Comparison of ENCODE assay signal across 10 cellular contexts in genomic region chr6:112037783-112038216, GRCh38. TPM values are rescaled to one million over a fixed set of nuclear protein-coding genes. Genes with fewer than 3 reads are reported as not detected.
DNase-seq lines count a peak whose midpoint lies in the region; ATAC-seq, FAIRE-seq and TF ChIP-seq lines count a peak whose summit lies in the region.
"Had no signal": no experiment of that assay in that cellular context is flagged by ENCODE, and none has a peak within 500 bp of the region (broad histone marks: within the 10 kb centered on the region; RNA-seq: fewer than 3 reads in every experiment).

No MANE protein-coding gene starts in this region.

- H3K4me1 ChIP-seq in astrocyte (ENCODE audit: insufficient read depth, low read length): peaks cover 31% of the 10 kb centered on the region
- H3K4me1 ChIP-seq in testis: no peaks in the 10 kb centered on the region

- ATAC-seq in activated CD4-positive, alpha-beta T cell treated with anti-CD3 and anti-CD28 coated beads for 36 hours: peak; percentile 6
- no peak for ATAC-seq in HG03159 (IDR thresholded peaks at IDR 0.05; ENCODE audit: unreplicated experiment)
- ATAC-seq in GM21723 (IDR thresholded peaks at IDR 0.05; ENCODE audit: unreplicated experiment): no peak
- no peak for ATAC-seq in GM21447 (IDR thresholded peaks at IDR 0.05; ENCODE audit: unreplicated experiment)

- no peaks in the 10 kb centered on the region for H3K9me3 Mint-ChIP-seq in activated CD4-positive, alpha-beta T cell treated with anti-CD3 and anti-CD28 coated beads for 36 hours (ENCODE audit: low read depth)
- no peaks in the 10 kb centered on the region for H3K9me3 Mint-ChIP-seq in astrocyte (ENCODE audit: unreplicated experiment)
- H3K9me3 Mint-ChIP-seq: nephron progenitor cell had no signal

- no peak for TF ChIP-seq POLR2A in testis (IDR thresholded peaks at IDR 0.05)

- peak overlapping the region; percentile 94 for H3K27ac ChIP-seq in astrocyte (ENCODE audit: low read depth, low read length)
- H3K27ac ChIP-seq in testis: no peak overlapping the region

- H3K4me3 ChIP-seq in astrocyte (ENCODE audit: insufficient read depth, low read depth, low read length) (peak overlapping the region; percentile 42), testis (no peak overlapping the region)

- intact Hi-C loops in activated CD4-positive, alpha-beta T cell treated with anti-CD3 and anti-CD28 coated beads for 36 hours (cut with DNase I, micrococcal nuclease): loop anchor here (1.0 to 10.0 kb wide), 2 partner anchors 200 to 883 kb away; no protein-coding TSS in a partner anchor
- intact Hi-C loops in testis (cut with DNase I; ENCODE audit: low total_unique reads): no loop called here

- H3K36me3 Mint-ChIP-seq in activated CD4-positive, alpha-beta T cell treated with anti-CD3 and anti-CD28 coated beads for 36 hours (ENCODE audit: low read depth): no peaks in the 10 kb centered on the region
- H3K36me3 Mint-ChIP-seq in astrocyte (ENCODE audit: low read depth, unreplicated experiment): no peaks in the 10 kb centered on the region

- H3K27me3 ChIP-seq in astrocyte (ENCODE audit: insufficient read depth, low read length): no peaks in the 10 kb centered on the region
- H3K27me3 ChIP-seq in testis: no peaks in the 10 kb centered on the region

- TF ChIP-seq CTCF in astrocyte (IDR thresholded peaks at IDR 0.05; ENCODE audit: insufficient read depth, low read depth, low read length) (no peak), testis (IDR thresholded peaks at IDR 0.05) (no peak)

- peak overlapping the region; percentile 84 for H3K9ac ChIP-seq in astrocyte (ENCODE audit: low read length)

- H3K4me1 Mint-ChIP-seq in activated CD4-positive, alpha-beta T cell treated with anti-CD3 and anti-CD28 coated beads for 36 hours: peaks cover 83% of the 10 kb centered on the region
- H3K4me1 Mint-ChIP-seq in astrocyte (ENCODE audit: low read depth, unreplicated experiment): peaks cover 27% of the 10 kb centered on the region

- H3K27ac Mint-ChIP-seq in activated CD4-positive, alpha-beta T cell treated with anti-CD3 and anti-CD28 coated beads for 36 hours: no peak overlapping the region
- peak overlapping the region; percentile 21 for H3K27ac Mint-ChIP-seq in astrocyte (ENCODE audit: unreplicated experiment)
- H3K27ac Mint-ChIP-seq: nephron progenitor cell had no signal

- no peak overlapping the region for H3K4me3 Mint-ChIP-seq in activated CD4-positive, alpha-beta T cell treated with anti-CD3 and anti-CD28 coated beads for 36 hours
- H3K4me3 Mint-ChIP-seq in astrocyte (ENCODE audit: unreplicated experiment): no peak overlapping the region
- H3K4me3 Mint-ChIP-seq: nephron progenitor cell had no signal

- peak overlapping the region; percentile 77 for H2AFZ ChIP-seq in astrocyte (ENCODE audit: low read depth, low read length)

- peak; percentile 49 for DNase-seq in activated CD4-positive, alpha-beta T cell treated with anti-CD3 and anti-CD28 coated beads for 36 hours
- DNase-seq in activated CD4-positive, alpha-beta T cell treated with anti-CD3 and anti-CD28 coated beads for 4 hours: no peak
- DNase-seq in astrocyte (ENCODE audit: low read depth) (peak; percentile 97), islet precursor cell (peak; percentile 94), testis (peak; percentile 34)
- DNase-seq: nephron progenitor cell had no signal

- CTCF ChIA-PET in activated CD4-positive, alpha-beta T cell treated with anti-CD3 and anti-CD28 coated beads for 36 hours (lab: Charles Lee): interaction anchor here (0.7 to 6.8 kb wide), 5 partner anchors 10 to 328 kb away, joined by 3 to 61 read pairs (median 4); no protein-coding TSS in a partner anchor

- 31 to 71% methylated on average over 6 to 8 of the region's 8 CpGs for WGBS in testis, 2 donors

- POLR2A ChIA-PET in activated CD4-positive, alpha-beta T cell treated with anti-CD3 and anti-CD28 coated beads for 36 hours (lab: Charles Lee): interaction anchor here (1.1 kb wide), 1 partner anchor 45 kb away, joined by 6 read pairs; no protein-coding TSS in a partner anchor

- H4K20me1 ChIP-seq in astrocyte (ENCODE audit: insufficient read depth, low read length): no peaks in the 10 kb centered on the region

- no peaks in the 10 kb centered on the region for H3K27me3 Mint-ChIP-seq in activated CD4-positive, alpha-beta T cell treated with anti-CD3 and anti-CD28 coated beads for 36 hours
- H3K27me3 Mint-ChIP-seq in astrocyte (ENCODE audit: low read depth, unreplicated experiment): peaks cover 4% of the 10 kb centered on the region

- FAIRE-seq in astrocyte (lab: Jason Lieb, UNC): peak; percentile 90
- FAIRE-seq: A204.1 had no signal

- H3K9me3 ChIP-seq in astrocyte (ENCODE audit: insufficient read depth, low read depth, low read length) (no peaks in the 10 kb centered on the region), testis (no peaks in the 10 kb centered on the region)

- no peaks in the 10 kb centered on the region for H3K79me2 ChIP-seq in astrocyte (ENCODE audit: insufficient read depth, low read length)

- H3K36me3 ChIP-seq in astrocyte (ENCODE audit: insufficient read depth, low read length) (no peaks in the 10 kb centered on the region), testis (ENCODE audit: low read depth, missing control alignments) (no peaks in the 10 kb centered on the region)

- peak overlapping the region; percentile 81 for H3K4me2 ChIP-seq in astrocyte (ENCODE audit: low read length)

RNA-seq across cellular contexts. Expression of gene CCN6, which starts 16.1 kb away (rescaled TPM):
- under 1 TPM; 0.26 to 0.32 TPM for total RNA-seq in activated CD4-positive, alpha-beta T cell treated with anti-CD3 and anti-CD28 coated beads for 36 hours
- total RNA-seq in astrocyte: not detected in 2 replicates
- 1 to 10 TPM in 1 of 2 donors, under 1 TPM in 1; 0.99 to 3.5 TPM for total RNA-seq in testis
- 6.8 TPM for polyA plus RNA-seq in testis (ENCODE audit: insufficient read depth, low read depth, low replicate concordance)

RNA-seq across cellular contexts. Expression of gene TUBE1, which starts 49.5 kb away (rescaled TPM):
- 10 to 100 TPM; 41.8 to 44.4 TPM for total RNA-seq in activated CD4-positive, alpha-beta T cell treated with anti-CD3 and anti-CD28 coated beads for 36 hours
- 17.7 and 19.9 TPM in 2 replicates for total RNA-seq in astrocyte
- total RNA-seq in testis: 10 to 100 TPM; 59.3 to 62.1 TPM
- polyA plus RNA-seq in testis (ENCODE audit: insufficient read depth, low read depth, low replicate concordance): 76.3 TPM

RNA-seq across cellular contexts. Expression of gene FAM229B, which starts 49.6 kb away (rescaled TPM):
- total RNA-seq in activated CD4-positive, alpha-beta T cell treated with anti-CD3 and anti-CD28 coated beads for 36 hours: 1 to 10 TPM; 6.4 to 7.3 TPM
- 31.8 and 34.8 TPM in 2 replicates for total RNA-seq in astrocyte
- 100 to 1,000 TPM; 111 to 202 TPM for total RNA-seq in testis
- 724 TPM for polyA plus RNA-seq in testis (ENCODE audit: insufficient read depth, low read depth, low replicate concordance)

Comparison
In these comparisons a context has a peak if more than half of its experiments do, and no peak if none do; other contexts are left out.
1. DNase-seq: peak in activated CD4-positive, alpha-beta T cell treated with anti-CD3 and anti-CD28 coated beads for 36 hours (single experiment), astrocyte (single experiment), islet precursor cell (single experiment) and testis (single experiment); none in activated CD4-positive, alpha-beta T cell treated with anti-CD3 and anti-CD28 coated beads for 4 hours (0 of 2).